Comparison of ENCODE assay signal across 1 cellular context in the genomic region with DNA sequence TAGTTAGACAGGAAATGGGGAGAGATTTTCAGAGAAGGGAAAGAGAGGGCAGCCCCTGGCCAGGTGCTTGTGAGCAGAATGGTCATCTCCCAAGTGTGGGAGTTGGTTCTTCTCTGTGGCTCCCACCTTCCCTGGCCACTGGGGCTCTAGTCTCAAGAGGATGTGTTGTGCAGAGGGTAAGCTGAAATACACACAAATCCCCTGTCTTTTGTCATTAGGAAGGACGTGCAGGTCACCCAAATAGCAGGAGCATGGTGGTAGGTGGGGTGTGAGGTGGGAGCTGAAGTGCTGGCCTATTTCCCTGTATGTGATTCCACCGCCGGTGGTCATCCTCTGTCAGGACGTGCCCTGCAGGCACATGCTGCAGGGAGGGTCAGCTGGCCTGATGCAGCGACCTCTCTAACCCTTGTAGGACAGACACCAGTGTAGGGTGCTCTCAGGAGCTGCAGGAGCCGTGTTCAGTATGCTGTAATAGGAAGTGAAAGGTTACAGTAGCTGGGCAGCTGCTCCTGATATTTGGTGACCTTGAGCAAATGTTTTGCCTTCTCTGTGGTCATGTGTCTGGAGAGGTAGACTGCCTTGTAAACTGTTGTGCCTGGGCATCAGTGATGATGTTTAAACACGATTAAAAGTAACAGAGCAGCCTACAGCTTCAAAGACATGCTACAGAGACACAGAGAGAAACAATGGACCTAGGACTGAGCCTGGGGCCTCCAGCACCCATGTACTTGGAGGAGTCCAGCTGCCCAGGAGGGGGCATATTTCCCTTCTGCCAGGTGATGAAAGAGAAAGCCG.
TF ChIP-seq lines count a peak whose summit lies in the region.

No MANE protein-coding gene starts in this region.

TF ChIP-seq in HepG2, 621 proteins besides CTCF, POLR2A, EP300 and RAD21 (continued from another document and continues in another):
- TF ChIP-seq, protein P1, sequence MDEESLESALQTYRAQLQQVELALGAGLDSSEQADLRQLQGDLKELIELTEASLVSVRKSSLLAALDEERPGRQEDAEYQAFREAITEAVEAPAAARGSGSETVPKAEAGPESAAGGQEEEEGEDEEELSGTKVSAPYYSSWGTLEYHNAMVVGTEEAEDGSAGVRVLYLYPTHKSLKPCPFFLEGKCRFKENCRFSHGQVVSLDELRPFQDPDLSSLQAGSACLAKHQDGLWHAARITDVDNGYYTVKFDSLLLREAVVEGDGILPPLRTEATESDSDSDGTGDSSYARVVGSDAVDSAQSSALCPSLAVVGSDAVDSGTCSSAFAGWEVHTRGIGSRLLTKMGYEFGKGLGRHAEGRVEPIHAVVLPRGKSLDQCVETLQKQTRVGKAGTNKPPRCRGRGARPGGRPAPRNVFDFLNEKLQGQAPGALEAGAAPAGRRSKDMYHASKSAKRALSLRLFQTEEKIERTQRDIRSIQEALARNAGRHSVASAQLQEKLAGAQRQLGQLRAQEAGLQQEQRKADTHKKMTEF (CRISPR knock-in tag; IDR thresholded peaks at IDR 0.05) = peak; percentile 82
- TF ChIP-seq CREM (IDR thresholded peaks at IDR 0.05) (peak; percentile 60), CREM (CRISPR knock-in tag; IDR thresholded peaks at IDR 0.05) (no peak), KMT2B (CRISPR knock-in tag; IDR thresholded peaks at IDR 0.05) (peak; percentile 56; the same call in 1 of the 2 replicates), ELF3 (CRISPR knock-in tag; IDR thresholded peaks at IDR 0.05) (peak; percentile 96), ZNF644 (CRISPR knock-in tag; IDR thresholded peaks at IDR 0.05; ENCODE audit: low read depth) (peak; percentile 73), PHF8 (CRISPR knock-in tag; IDR thresholded peaks at IDR 0.05) (peak; percentile 17; the same call in 1 of the 2 replicates), ZNF749 (CRISPR knock-in tag; IDR thresholded peaks at IDR 0.05; ENCODE audit: borderline replicate concordance) (no peak; the same call in 1 of the 2 replicates), NFKBIZ (CRISPR knock-in tag; IDR thresholded peaks at IDR 0.05) (peak; percentile 59), ETV6 (CRISPR knock-in tag; conservative IDR thresholded peaks at IDR 0.05) (peak; percentile 48; the same call in 1 of the 2 replicates), ZNF891 (CRISPR knock-in tag; IDR thresholded peaks at IDR 0.05) (no peak), AKNA (CRISPR knock-in tag; IDR thresholded peaks at IDR 0.05; ENCODE audit: borderline replicate concordance) (no peak), HDAC6 (IDR thresholded peaks at IDR 0.05; ENCODE audit: low read depth, low read length) (no peak), ZNF75D (CRISPR knock-in tag; IDR thresholded peaks at IDR 0.05; ENCODE audit: borderline replicate concordance) (no peak), ZNF883 (CRISPR knock-in tag; IDR thresholded peaks at IDR 0.05; ENCODE audit: not compliant biosample characterization) (no peak), HIVEP1 (CRISPR knock-in tag; IDR thresholded peaks at IDR 0.05) (no peak), FLYWCH1 (CRISPR knock-in tag; IDR thresholded peaks at IDR 0.05) (0 out of 2 replicates have a peak, but pooled peaks have one; percentile 74), SUZ12 (IDR thresholded peaks at IDR 0.05; ENCODE audit: low read depth, low read length) (no peak), TGIF2 (CRISPR knock-in tag; IDR thresholded peaks at IDR 0.05) (no peak; the same call in 1 of the 2 replicates), ETS1 (CRISPR knock-in tag; IDR thresholded peaks at IDR 0.05) (no peak), ZNF720 (CRISPR knock-in tag; IDR thresholded peaks at IDR 0.05) (no peak), DBP (CRISPR knock-in tag; IDR thresholded peaks at IDR 0.05; ENCODE audit: not compliant biosample characterization) (no peak), ZBTB8A (CRISPR knock-in tag; IDR thresholded peaks at IDR 0.05; ENCODE audit: borderline replicate concordance, low read depth) (no peak), ZMYM3 (CRISPR knock-in tag; IDR thresholded peaks at IDR 0.05) (peak; percentile 84), MAFF (IDR thresholded peaks at IDR 0.05; ENCODE audit: low read depth, low read length) (no peak), ZNF230 (CRISPR knock-in tag; IDR thresholded peaks at IDR 0.05) (no peak; the same call in 1 of the 2 replicates), ZNF800 (CRISPR knock-in tag; IDR thresholded peaks at IDR 0.05) (no peak), CHCHD3 (CRISPR knock-in tag; IDR thresholded peaks at IDR 0.05) (no peak), PAXIP1 (CRISPR knock-in tag; conservative IDR thresholded peaks at IDR 0.05) (peak; percentile 75), MZF1 (CRISPR knock-in tag; IDR thresholded peaks at IDR 0.05; ENCODE audit: borderline replicate concordance) (no peak), NR2C2 (CRISPR knock-in tag; IDR thresholded peaks at IDR 0.05; ENCODE audit: borderline replicate concordance) (peak; percentile 67; the same call in 1 of the 2 replicates), ZBTB2 (CRISPR knock-in tag; IDR thresholded peaks at IDR 0.05; ENCODE audit: low read depth) (peak; percentile 28; the same call in 1 of the 2 replicates), ZSCAN9 (CRISPR knock-in tag; IDR thresholded peaks at IDR 0.05; ENCODE audit: borderline replicate concordance) (peak; percentile 69; the same call in 1 of the 2 replicates), REXO4 (CRISPR knock-in tag; IDR thresholded peaks at IDR 0.05; ENCODE audit: borderline replicate concordance) (no peak), BHLHE40 (IDR thresholded peaks at IDR 0.05; ENCODE audit: low read length) (no peak), RBFOX2 (IDR thresholded peaks at IDR 0.05; ENCODE audit: low read depth, low read length) (no peak), NFATC3 (CRISPR knock-in tag; IDR thresholded peaks at IDR 0.05) (no peak), RELA (CRISPR knock-in tag; IDR thresholded peaks at IDR 0.05) (no peak; the same call in 1 of the 2 replicates), PATZ1 (CRISPR knock-in tag; IDR thresholded peaks at IDR 0.05) (peak; percentile 73)
- TF ChIP-seq, protein P2, sequence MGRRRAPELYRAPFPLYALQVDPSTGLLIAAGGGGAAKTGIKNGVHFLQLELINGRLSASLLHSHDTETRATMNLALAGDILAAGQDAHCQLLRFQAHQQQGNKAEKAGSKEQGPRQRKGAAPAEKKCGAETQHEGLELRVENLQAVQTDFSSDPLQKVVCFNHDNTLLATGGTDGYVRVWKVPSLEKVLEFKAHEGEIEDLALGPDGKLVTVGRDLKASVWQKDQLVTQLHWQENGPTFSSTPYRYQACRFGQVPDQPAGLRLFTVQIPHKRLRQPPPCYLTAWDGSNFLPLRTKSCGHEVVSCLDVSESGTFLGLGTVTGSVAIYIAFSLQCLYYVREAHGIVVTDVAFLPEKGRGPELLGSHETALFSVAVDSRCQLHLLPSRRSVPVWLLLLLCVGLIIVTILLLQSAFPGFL (CRISPR knock-in tag; IDR thresholded peaks at IDR 0.05) = no peak
